Comparison of ENCODE assay signal across 16 cellular contexts in the genomic region with DNA sequence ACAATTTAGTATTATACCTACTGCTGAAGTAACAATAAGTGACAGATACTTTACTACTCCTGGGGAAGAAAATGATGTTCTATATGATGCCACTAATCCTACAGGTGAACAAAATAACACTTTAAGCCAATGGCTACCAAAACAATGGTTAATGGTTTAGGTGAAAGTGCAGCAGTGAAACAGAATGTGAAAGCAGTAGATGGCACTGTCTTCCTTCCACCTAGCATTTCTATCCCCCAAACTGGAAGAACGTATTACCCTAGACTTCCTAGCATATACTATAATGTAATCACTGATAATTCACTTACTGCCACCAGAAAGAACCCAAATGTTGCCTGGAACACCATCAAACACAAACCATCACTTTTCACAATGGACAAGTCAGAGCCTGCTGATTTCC. TPM values are rescaled to one million over a fixed set of nuclear protein-coding genes. Genes with fewer than 3 reads are reported as not detected.
A peak's percentile ranks its signal among the peaks of the same experiment; 100 is the strongest.
DNase-seq lines count a peak whose midpoint lies in the region; ATAC-seq and TF ChIP-seq lines count a peak whose summit lies in the region.
"Had no signal": no experiment of that assay in that cellular context is flagged by ENCODE, and none has a peak within 500 bp of the region (broad histone marks: within the 10 kb centered on the region; RNA-seq: fewer than 3 reads in every experiment).

No MANE protein-coding gene starts in this region.

- WGBS in ovary, 3 donors, result 0 to 44% (median 31%) methylated on average over 1 of the region's 1 CpG

- no peak overlapping the region for H3K27ac Mint-ChIP-seq in activated T-helper 1 cell treated with anti-CD3 and anti-CD28 coated beads, Interleukin-12 subunit alpha, Interleukin-12 subunit beta, Interleukin-2, Interleukin-4 antibody, amounts not matched to agents 30 ng/mL and 10 ng/mL and 1 ng/mL, durations not matched to agents 14 hours and 24 hours and 36 hours
- H3K27ac Mint-ChIP-seq: activated B cell treated with CpG ODN at 0.5 μM for 24 hours, brain had no signal

- H3K9me3 ChIP-seq in ovary, result no peaks in the 10 kb centered on the region
- H3K9me3 ChIP-seq: BE2C, mucosa of descending colon had no signal

- no peak for TF ChIP-seq POLR2A in ovary (IDR thresholded peaks at IDR 0.05)

- ATAC-seq in GM19438 (IDR thresholded peaks at IDR 0.05; ENCODE audit: low read depth, unreplicated experiment), result peak; percentile 77
- ATAC-seq in HG03039 (IDR thresholded peaks at IDR 0.05; ENCODE audit: unreplicated experiment), result peak; percentile 59
- ATAC-seq: mucosa of descending colon had no signal

- no peaks in the 10 kb centered on the region for H3K36me3 ChIP-seq in ovary
- H3K36me3 ChIP-seq: BE2C had no signal

- no peak overlapping the region for H3K27ac ChIP-seq in ovary

- no peak for TF ChIP-seq EP300 in ovary (IDR thresholded peaks at IDR 0.05)

- H3K27me3 ChIP-seq in ovary, result no peaks in the 10 kb centered on the region
- H3K27me3 ChIP-seq: BE2C had no signal

- H3K4me3 Mint-ChIP-seq in activated T-helper 1 cell treated with anti-CD3 and anti-CD28 coated beads, Interleukin-12 subunit alpha, Interleukin-12 subunit beta, Interleukin-2, Interleukin-4 antibody, amounts not matched to agents 30 ng/mL and 10 ng/mL and 1 ng/mL, durations not matched to agents 14 hours and 24 hours and 36 hours, result no peak overlapping the region
- H3K4me3 Mint-ChIP-seq: activated B cell treated with CpG ODN at 0.5 μM for 24 hours, brain, IgD-negative memory B cell had no signal

- TF ChIP-seq CTCF in GM12874 (IDR thresholded peaks at IDR 0.05; ENCODE audit: insufficient read depth, low read depth, low read length) (peak; percentile 46), ovary (IDR thresholded peaks at IDR 0.05) (no peak)

- H3K9me3 Mint-ChIP-seq in activated T-helper 1 cell treated with anti-CD3 and anti-CD28 coated beads, Interleukin-12 subunit alpha, Interleukin-12 subunit beta, Interleukin-2, Interleukin-4 antibody, amounts not matched to agents 30 ng/mL and 10 ng/mL and 1 ng/mL, durations not matched to agents 14 hours and 24 hours and 36 hours, result no peaks in the 10 kb centered on the region
- H3K9me3 Mint-ChIP-seq: activated B cell treated with CpG ODN at 0.5 μM for 24 hours, brain had no signal

- H3K36me3 Mint-ChIP-seq in activated T-helper 1 cell treated with anti-CD3 and anti-CD28 coated beads, Interleukin-12 subunit alpha, Interleukin-12 subunit beta, Interleukin-2, Interleukin-4 antibody, amounts not matched to agents 30 ng/mL and 10 ng/mL and 1 ng/mL, durations not matched to agents 14 hours and 24 hours and 36 hours (ENCODE audit: low read depth), result no peaks in the 10 kb centered on the region
- H3K36me3 Mint-ChIP-seq: brain, IgD-negative memory B cell had no signal

- intact Hi-C loops in activated T-helper 1 cell treated with anti-CD3 and anti-CD28 coated beads, Interleukin-12 subunit alpha, Interleukin-12 subunit beta, Interleukin-2, Interleukin-4 antibody, amounts not matched to agents 30 ng/mL and 10 ng/mL and 1 ng/mL, durations not matched to agents 14 hours and 24 hours and 36 hours (cut with micrococcal nuclease), result no loop called here
- intact Hi-C loops in ovary (cut with DNase I), result no loop called here

- H3K4me3 ChIP-seq in ovary, result no peak overlapping the region
- H3K4me3 ChIP-seq: mucosa of descending colon had no signal

- H3K27me3 Mint-ChIP-seq in activated T-helper 1 cell treated with anti-CD3 and anti-CD28 coated beads, Interleukin-12 subunit alpha, Interleukin-12 subunit beta, Interleukin-2, Interleukin-4 antibody, amounts not matched to agents 30 ng/mL and 10 ng/mL and 1 ng/mL, durations not matched to agents 14 hours and 24 hours and 36 hours (ENCODE audit: insufficient read depth), result no peaks in the 10 kb centered on the region
- H3K27me3 Mint-ChIP-seq: activated B cell treated with CpG ODN at 0.5 μM for 24 hours, brain, IgD-negative memory B cell had no signal

- in situ Hi-C loops in SK-MEL-5 (cut with HindIII; ENCODE audit: low pct_unique_long_range_greater_than_20kb, low sequenced_read_pairs), result no loop called here

- H3K4me1 Mint-ChIP-seq in activated T-helper 1 cell treated with anti-CD3 and anti-CD28 coated beads, Interleukin-12 subunit alpha, Interleukin-12 subunit beta, Interleukin-2, Interleukin-4 antibody, amounts not matched to agents 30 ng/mL and 10 ng/mL and 1 ng/mL, durations not matched to agents 14 hours and 24 hours and 36 hours (ENCODE audit: low read depth), result no peaks in the 10 kb centered on the region
- H3K4me1 Mint-ChIP-seq: activated B cell treated with CpG ODN at 0.5 μM for 24 hours, brain, IgD-negative memory B cell had no signal

- peak; percentile 19 for DNase-seq in SK-MEL-5 (ENCODE audit: low read depth, low spot score)
- DNase-seq in SKM-1 treated with dmso at 0.1 percent for 144 hours (lab: John Stamatoyannopoulos, UW; ENCODE audit: unreplicated experiment), result no peak
- DNase-seq in activated CD8-positive, alpha-beta memory T cell treated with anti-CD3 and anti-CD28 coated beads for 24 hours, result no peak
- no peak for DNase-seq in activated T-helper 1 cell treated with anti-CD3 and anti-CD28 coated beads, Interleukin-12 subunit alpha, Interleukin-12 subunit beta, Interleukin-2, Interleukin-4 antibody, amounts not matched to agents 30 ng/mL and 10 ng/mL and 1 ng/mL, durations not matched to agents 14 hours and 24 hours and 36 hours (ENCODE audit: low spot score)
- DNase-seq in ovary, result no peak
- DNase-seq: activated B cell treated with CpG ODN at 0.5 μM for 24 hours; activated T-cell treated with anti-CD3 and anti-CD28 coated beads, Interleukin-2, amount 50 U/mL, for 1 hour; BE2C; mucosa of descending colon; substantia nigra had no signal

- no peaks in the 10 kb centered on the region for H3K4me1 ChIP-seq in ovary (ENCODE audit: insufficient read depth)
- H3K4me1 ChIP-seq: BE2C had no signal

RNA-seq across cellular contexts. Expression of gene CABS1, which starts 18.9 kb away (rescaled TPM):
- total RNA-seq in SK-MEL-5 (2014; rRNA removed; shearing (Covaris generic)), result not detected in 2 replicates
- polyA plus RNA-seq in SK-MEL-5 (2015; cell fraction: cytosol; rRNA removed), result not detected in 2 replicates
- polyA plus RNA-seq in SK-MEL-5 (2015; cell fraction: nucleus; rRNA removed), result not detected in 2 replicates
- not detected in 2 replicates for total RNA-seq in activated T-helper 1 cell treated with anti-CD3 and anti-CD28 coated beads, Interleukin-12 subunit alpha, Interleukin-12 subunit beta, Interleukin-2, Interleukin-4 antibody, amounts not matched to agents 30 ng/mL and 10 ng/mL and 1 ng/mL, durations not matched to agents 14 hours and 24 hours and 36 hours
- not detected for total RNA-seq in ovary
- not detected for polyA plus RNA-seq in ovary
- total RNA-seq: activated B cell treated with CpG ODN at 0.5 μM for 24 hours, mucosa of descending colon, renal cortical epithelial cell had no signal
- polyA plus RNA-seq: IgD-negative memory B cell had no signal

RNA-seq across cellular contexts. Expression of gene SMR3A, which starts 44.6 kb away (rescaled TPM):
- not detected in 2 replicates for total RNA-seq in SK-MEL-5 (2014; rRNA removed; shearing (Covaris generic))
- not detected in 2 replicates for polyA plus RNA-seq in SK-MEL-5 (2015; cell fraction: cytosol; rRNA removed)
- polyA plus RNA-seq in SK-MEL-5 (2015; cell fraction: nucleus; rRNA removed), result not detected in 2 replicates
- not detected in 2 replicates for total RNA-seq in activated T-helper 1 cell treated with anti-CD3 and anti-CD28 coated beads, Interleukin-12 subunit alpha, Interleukin-12 subunit beta, Interleukin-2, Interleukin-4 antibody, amounts not matched to agents 30 ng/mL and 10 ng/mL and 1 ng/mL, durations not matched to agents 14 hours and 24 hours and 36 hours
- not detected for total RNA-seq in ovary
- not detected for polyA plus RNA-seq in ovary
- total RNA-seq: activated B cell treated with CpG ODN at 0.5 μM for 24 hours, mucosa of descending colon, renal cortical epithelial cell had no signal
- polyA plus RNA-seq: IgD-negative memory B cell had no signal
